19 cellular contexts compared by ENCODE assay signal in genomic region chr11:1793091-1793490, GRCh38. TPM values are rescaled to one million over a fixed set of nuclear protein-coding genes. Genes with fewer than 3 reads are reported as not detected.
"Had no signal": no experiment of that assay in that cellular context is flagged by ENCODE, and none has a peak within 500 bp of the region (broad histone marks: within the 10 kb centered on the region; RNA-seq: fewer than 3 reads in every experiment).

No MANE protein-coding gene starts in this region.

- H3K4me1 ChIP-seq: breast epithelium, esophagus muscularis mucosa, left ventricle myocardium inferior, pancreas, tibial artery had no signal

- H3K4me3 Mint-ChIP-seq: activated naive CD4-positive, alpha-beta T cell treated with anti-CD3 and anti-CD28 coated beads for 36 hours had no signal

- H3K9me3 ChIP-seq: breast epithelium, pancreas, tibial artery had no signal

- H3K27me3 ChIP-seq: breast epithelium, pancreas had no signal

- H3K4me3 ChIP-seq: breast epithelium, dorsolateral prefrontal cortex, esophagus muscularis mucosa, heart right ventricle, left ventricle myocardium inferior, pancreas, tibial artery had no signal

- H3K27ac ChIP-seq: breast epithelium, dorsolateral prefrontal cortex, esophagus muscularis mucosa, heart right ventricle, left ventricle myocardium inferior, pancreas, tibial artery had no signal

- DNase-seq: activated CD4-positive, alpha-beta T cell treated with anti-CD3 and anti-CD28 coated beads for 1 hour; activated CD4-positive, alpha-beta T cell treated with anti-CD3 and anti-CD28 coated beads, Interleukin-2, amount 50 U/mL, for 48 hours; activated CD8-positive, alpha-beta memory T cell treated with anti-CD3 and anti-CD28 coated beads, Interleukin-2, amount 50 U/mL, for 48 hours; activated naive CD4-positive, alpha-beta T cell treated with anti-CD3 and anti-CD28 coated beads for 36 hours; amygdala; dorsolateral prefrontal cortex; heart right ventricle; kidney; left ventricle myocardium inferior; mesenchymal stem cell; pancreas; stimulated activated CD4-positive, alpha-beta T cell treated with anti-CD3 and anti-CD28 coated beads, Interleukin-4, amount 100 ng/mL, for 4 hours; T-cell; T1000; tibial artery had no signal

- ATAC-seq: heart right ventricle, pancreas, T-cell had no signal

- H3K27ac Mint-ChIP-seq: activated naive CD4-positive, alpha-beta T cell treated with anti-CD3 and anti-CD28 coated beads for 36 hours had no signal

- H3K36me3 ChIP-seq: breast epithelium, esophagus muscularis mucosa, heart right ventricle, left ventricle myocardium inferior, pancreas, tibial artery had no signal

RNA-seq across cellular contexts. Expression of gene SYT8, which starts 41.7 kb away (rescaled TPM):
- total RNA-seq: activated naive CD4-positive, alpha-beta T cell treated with anti-CD3 and anti-CD28 coated beads for 36 hours; esophagus muscularis mucosa; frontal cortex; heart right ventricle; left ventricle myocardium inferior; skeletal muscle tissue; T-cell had no signal

RNA-seq across cellular contexts. Expression of gene IFITM10, which starts 42.7 kb away (rescaled TPM):
- total RNA-seq: skeletal muscle tissue had no signal

RNA-seq across cellular contexts. Expression of gene TNNI2, which starts 45.7 kb away (rescaled TPM):
- total RNA-seq: activated naive CD4-positive, alpha-beta T cell treated with anti-CD3 and anti-CD28 coated beads for 36 hours; frontal cortex; left ventricle myocardium inferior had no signal
